Comparison of ENCODE assay signal across 6 cellular contexts in genomic region chr9:38305616-38306015, GRCh38.
"Had no signal": no experiment of that assay in that cellular context is flagged by ENCODE, and none has a peak within 500 bp of the region (broad histone marks: within the 10 kb centered on the region; RNA-seq: fewer than 3 reads in every experiment).

No MANE protein-coding gene starts in this region.

- H3K4me3 ChIP-seq: GM23338, K562 had no signal

- DNase-seq: H9, HCEC 1CT, IMR-90, KG1 had no signal

- H3K4me2 ChIP-seq: GM23338 had no signal

- H2AFZ ChIP-seq: GM23338 had no signal

- ATAC-seq: GM23338, K562 had no signal
